8 cellular contexts compared by ENCODE assay signal in genomic region chr12:32273063-32273521, GRCh38.
DNase-seq lines count a peak whose midpoint lies in the region; ATAC-seq and TF ChIP-seq lines count a peak whose summit lies in the region.

No MANE protein-coding gene starts in this region.

- H3K4me3 ChIP-seq in Karpas-422 (ENCODE audit: low read length) = peak overlapping the region; percentile 52
- H3K4me3 ChIP-seq in WERI-Rb-1 (ENCODE audit: low read depth, low read length) = no peak overlapping the region
- no peak overlapping the region for H3K4me3 ChIP-seq in left ventricle myocardium inferior

- peak; percentile 35 for ATAC-seq in GM18499 (IDR thresholded peaks at IDR 0.05; ENCODE audit: insufficient read depth, unreplicated experiment)
- ATAC-seq in GM21737 (IDR thresholded peaks at IDR 0.05; ENCODE audit: unreplicated experiment) = peak; percentile 48

- no peak for TF ChIP-seq CTCF in WERI-Rb-1 (IDR thresholded peaks at IDR 0.05; ENCODE audit: low read depth, low read length)
- no peak for TF ChIP-seq CTCF in RWPE1 (conservative IDR thresholded peaks at IDR 0.05; ENCODE audit: low read depth)
- no peak for TF ChIP-seq CTCF in left ventricle myocardium inferior (IDR thresholded peaks at IDR 0.05; ENCODE audit: borderline replicate concordance)

- DNase-seq in Karpas-422 (peak; percentile 74), kidney tubule cell (ENCODE audit: low spot score) (peak; percentile 44), WERI-Rb-1 (no peak), RWPE1 (ENCODE audit: low spot score) (no peak), left ventricle myocardium inferior (no peak)
- DNase-seq in stimulated activated CD4-positive, alpha-beta T cell treated with anti-CD3 and anti-CD28 coated beads, Interleukin-4, amount 100 ng/mL, for 4 hours = no peak

- intact Hi-C loops in left ventricle myocardium inferior (cut with micrococcal nuclease) = no loop called here

- no peaks in the 10 kb centered on the region for H4K20me1 ChIP-seq in Karpas-422 (ENCODE audit: insufficient read depth, low read depth, low read length)

- H2AFZ ChIP-seq in Karpas-422 (ENCODE audit: low read length) = no peak overlapping the region

- no peaks in the 10 kb centered on the region for H3K9me2 ChIP-seq in Karpas-422 (replicated peaks; ENCODE audit: insufficient read depth, low read length)

- H3K36me3 ChIP-seq in Karpas-422 (ENCODE audit: insufficient read depth, low read length) (no peaks in the 10 kb centered on the region), WERI-Rb-1 (no peaks in the 10 kb centered on the region), left ventricle myocardium inferior (no peaks in the 10 kb centered on the region)

- H3K27ac ChIP-seq in Karpas-422 (ENCODE audit: low read length) = peak overlapping the region; percentile 96
- H3K27ac ChIP-seq in WERI-Rb-1 = no peak overlapping the region
- H3K27ac ChIP-seq in RWPE1 = no peak overlapping the region
- H3K27ac ChIP-seq in left ventricle myocardium inferior (replicated peaks) = no peak overlapping the region

- CTCF ChIA-PET in RWPE1 (lab: Yijun Ruan, JAX) = no interaction called here

- peak overlapping the region; percentile 72 for H3K9ac ChIP-seq in Karpas-422 (ENCODE audit: low read length)

- peak overlapping the region; percentile 70 for H3K4me2 ChIP-seq in Karpas-422 (ENCODE audit: low read depth, low read length, poor library complexity, severe bottlenecking)

- POLR2A ChIA-PET in RWPE1 (lab: Yijun Ruan, JAX; ENCODE audit: low non-redundant PET) = no interaction called here

- H3K27me3 ChIP-seq in Karpas-422 (ENCODE audit: low read length) (no peaks in the 10 kb centered on the region), WERI-Rb-1 (ENCODE audit: insufficient read depth, low read depth, severe bottlenecking) (no peaks in the 10 kb centered on the region), left ventricle myocardium inferior (ENCODE audit: low read depth) (no peaks in the 10 kb centered on the region)

- H3K4me1 ChIP-seq in Karpas-422 (ENCODE audit: low read length) = peaks cover 82% of the 10 kb centered on the region
- H3K4me1 ChIP-seq in left ventricle myocardium inferior = peaks cover 16% of the 10 kb centered on the region

- H3K79me2 ChIP-seq in Karpas-422 (ENCODE audit: low read length) = peaks cover 61% of the 10 kb centered on the region

- H3K9me3 ChIP-seq in Karpas-422 (ENCODE audit: low read length) (no peaks in the 10 kb centered on the region), WERI-Rb-1 (ENCODE audit: severe bottlenecking) (no peaks in the 10 kb centered on the region), left ventricle myocardium inferior (replicated peaks) (no peaks in the 10 kb centered on the region)

Comparison
In these comparisons a context has a peak if more than half of its experiments do, and no peak if none do; other contexts are left out.
1. DNase-seq: peak in Karpas-422 (single experiment) and kidney tubule cell (single experiment); none in WERI-Rb-1 (single experiment), stimulated activated CD4-positive, alpha-beta T cell treated with anti-CD3 and anti-CD28 coated beads, Interleukin-4, amount 100 ng/mL, for 4 hours (0 of 2), RWPE1 (single experiment) and left ventricle myocardium inferior (single experiment).